ENCODE assay signal across 8 cellular contexts in the genomic region with DNA sequence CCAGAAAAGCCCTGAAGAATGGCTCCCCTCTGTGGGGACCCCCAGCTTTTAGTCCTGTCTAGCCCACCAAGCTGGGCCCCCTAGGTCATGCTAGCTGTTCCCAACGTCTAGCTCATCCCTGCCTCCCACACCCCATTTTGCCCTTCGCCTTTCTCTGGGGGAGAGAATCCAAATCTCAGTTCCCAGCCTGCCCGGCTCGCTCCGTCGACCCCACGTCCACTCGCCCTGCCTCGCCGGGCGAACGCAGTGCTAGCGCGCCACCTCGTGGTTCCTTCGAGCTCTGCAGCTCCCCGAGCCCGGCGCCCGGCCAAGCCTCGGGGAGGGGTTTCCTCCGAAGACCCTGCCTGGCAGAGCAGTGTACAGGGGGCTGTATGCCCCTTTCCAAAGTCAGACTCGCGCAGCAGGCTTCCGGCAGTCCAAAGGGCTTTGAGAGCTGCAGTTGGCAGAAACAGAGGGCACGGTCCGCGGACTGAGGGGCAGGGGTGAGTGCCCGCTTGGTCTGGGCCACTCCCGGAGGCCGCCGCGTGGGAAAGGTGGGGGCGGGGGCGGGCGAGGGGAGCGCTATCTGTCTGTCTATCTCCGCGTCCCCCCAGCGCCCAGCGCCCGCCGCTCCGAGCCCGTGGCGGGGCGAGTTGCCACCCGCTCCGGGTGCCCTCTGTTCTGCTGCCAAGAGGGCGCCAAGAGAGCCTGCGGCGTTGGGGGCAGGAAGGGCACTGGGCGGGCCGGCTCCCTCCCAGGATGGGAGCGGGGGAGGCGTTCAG. TPM values are rescaled to one million over a fixed set of nuclear protein-coding genes. Genes with fewer than 3 reads are reported as not detected.
DNase-seq lines count a peak whose midpoint lies in the region; ATAC-seq and TF ChIP-seq lines count a peak whose summit lies in the region.

No MANE protein-coding gene starts in this region.

- H3K9me3 ChIP-seq in DND-41 (ENCODE audit: insufficient read depth, low read length, severe bottlenecking) (no peaks in the 10 kb centered on the region), T-helper 17 cell (ENCODE audit: control insufficient read depth, low read length, poor library complexity, severe bottlenecking) (no peaks in the 10 kb centered on the region)

- no peaks in the 10 kb centered on the region for H3K79me2 ChIP-seq in DND-41 (ENCODE audit: insufficient read depth, low read length)

- TF ChIP-seq CTCF in DND-41 (IDR thresholded peaks at IDR 0.05; ENCODE audit: borderline replicate concordance, extremely low read depth, low read length, poor library complexity, severe bottlenecking), result peak; percentile 95

- H3K27me3 ChIP-seq in DND-41 (ENCODE audit: insufficient read depth, low read length, poor library complexity), result peaks cover 47% of the 10 kb centered on the region

- peaks cover 18% of the 10 kb centered on the region for H3K36me3 Mint-ChIP-seq in T-helper 17 cell (ENCODE audit: low read depth)

- no peak overlapping the region for H3K27ac ChIP-seq in DND-41 (ENCODE audit: low read length)

- peaks cover 24% of the 10 kb centered on the region for H3K4me1 ChIP-seq in DND-41 (ENCODE audit: insufficient read depth, low read length)

- peak; percentile 62 for DNase-seq in DND-41
- DNase-seq in Kasumi-1 (lab: John Stamatoyannopoulos, UW), result peak; percentile 43 to 56
- DNase-seq in T-helper 17 cell, result peak; percentile 53 to 66 (median 65)
- peak; percentile 70 for DNase-seq in astrocyte of the hippocampus (ENCODE audit: low read depth, low spot score)
- DNase-seq in iPS-NIHi7 (ENCODE audit: extremely low spot score), result peak; percentile 80
- DNase-seq in stimulated activated CD4-positive, alpha-beta T cell treated with anti-CD3 and anti-CD28 coated beads, Interleukin-1b, Interleukin-23, amount 100 ng/mL, for 4 hours (ENCODE audit: low read depth in 2 of 2), result peak; percentile 68 to 69

- H3K4me2 ChIP-seq in DND-41 (ENCODE audit: insufficient read depth, low read length), result peak overlapping the region; percentile 51

- ATAC-seq in DND-41 (ENCODE audit: insufficient read depth, low read depth) (peak; percentile 61), T-helper 17 cell (peak; percentile 61), HG03520 (IDR thresholded peaks at IDR 0.05; ENCODE audit: unreplicated experiment) (no peak), HG03280 (IDR thresholded peaks at IDR 0.05; ENCODE audit: unreplicated experiment) (no peak)

- H3K27ac Mint-ChIP-seq in T-helper 17 cell, result no peak overlapping the region

- H3K36me3 ChIP-seq in DND-41 (ENCODE audit: insufficient read depth, low read length), result no peaks in the 10 kb centered on the region

- no peak overlapping the region for H3K4me3 ChIP-seq in DND-41 (ENCODE audit: low read depth in 1 of 2, low read length in 2 of 2)

- H3K4me3 Mint-ChIP-seq in T-helper 17 cell, result peak overlapping the region; percentile 68

- H4K20me1 ChIP-seq in DND-41 (ENCODE audit: insufficient read depth, low read length), result 0 out of 2 replicates have a peak, but pooled peaks cover 5% of the 10 kb centered on the region

- peaks cover 88% of the 10 kb centered on the region for H3K27me3 Mint-ChIP-seq in T-helper 17 cell

- H3K4me1 Mint-ChIP-seq in T-helper 17 cell, result peaks cover 32% of the 10 kb centered on the region

- H2AFZ ChIP-seq in DND-41 (ENCODE audit: low read depth, low read length), result peak overlapping the region; percentile 44; the same call in 1 of the 2 replicates

- peak overlapping the region; percentile 19; the same call in 1 of the 2 replicates for H3K9ac ChIP-seq in DND-41 (ENCODE audit: low read depth, low read length)

RNA-seq across cellular contexts. Expression of a gene that starts 1.7 kb away (rescaled TPM):
- not detected for total RNA-seq in T-helper 17 cell

RNA-seq across cellular contexts. Expression of a gene that starts 27.7 kb away (rescaled TPM):
- under 1 TPM in 1 of 2 donors, not detected in 1; 0.68 TPM for total RNA-seq in T-helper 17 cell

RNA-seq across cellular contexts. Expression of a gene that starts 59.2 kb away (rescaled TPM):
- 10 to 100 TPM in 1 of 2 donors, 1 to 10 TPM in 1; 8.0 to 10.6 TPM for total RNA-seq in T-helper 17 cell

Comparison
In these comparisons a context has a peak if more than half of its experiments do, and no peak if none do; other contexts are left out.
1. ATAC-seq: peak in DND-41 (single experiment) and T-helper 17 cell (single experiment); none in HG03520 (single experiment) and HG03280 (single experiment).
2. Peak in every context shown above with its lines, with median percentiles within 50 percentile points of each other: DNase-seq.